ENCODE assay signal across 19 cellular contexts in genomic region chr3:65758871-65759598, GRCh38.
DNase-seq lines count a peak whose midpoint lies in the region; ATAC-seq and TF ChIP-seq lines count a peak whose summit lies in the region.
"Had no signal": no experiment of that assay in that cellular context is flagged by ENCODE, and none has a peak within 500 bp of the region (broad histone marks: within the 10 kb centered on the region; RNA-seq: fewer than 3 reads in every experiment).

No MANE protein-coding gene starts in this region.

- H3F3A ChIP-seq in PC-9 (ENCODE audit: insufficient read depth, low read depth): no peaks in the 10 kb centered on the region

- no peak overlapping the region for H2AFZ ChIP-seq in PC-9

- no peaks in the 10 kb centered on the region for H3K27me3 ChIP-seq in PC-9 (ENCODE audit: insufficient read depth, low read depth)
- H3K27me3 ChIP-seq: esophagus muscularis mucosa had no signal

- H3K27me3 Mint-ChIP-seq in effector memory CD8-positive, alpha-beta T cell: no peaks in the 10 kb centered on the region
- no peaks in the 10 kb centered on the region for H3K27me3 Mint-ChIP-seq in activated CD8-positive, alpha-beta T cell treated with anti-CD3 and anti-CD28 coated beads, Interleukin-2, amount 10 ng/mL, durations not matched to agents 7 days and 5 days (ENCODE audit: low read depth)

- no peaks in the 10 kb centered on the region for H3K9me2 ChIP-seq in PC-9 (ENCODE audit: insufficient read depth)

- no peaks in the 10 kb centered on the region for H3K36me3 ChIP-seq in PC-9 (ENCODE audit: low read depth)
- H3K36me3 ChIP-seq: esophagus muscularis mucosa, HAP-1, thoracic aorta had no signal

- DNase-seq in NCI-H2171 treated with DMSO at 0.1 percent for 48 hours (lab: John Stamatoyannopoulos, UW) (peak; percentile 54), NCI-H2171 (lab: John Stamatoyannopoulos, UW) (no peak), NCI-H748 treated with DMSO at 0.1 percent for 48 hours (lab: John Stamatoyannopoulos, UW) (peak; percentile 5), fibroblast of peridontal ligament (ENCODE audit: extremely low read depth) (peak; percentile 71), pons (ENCODE audit: low spot score) (peak; percentile 93), PC-9 (no peak)
- DNase-seq in effector memory CD8-positive, alpha-beta T cell: no peak
- no peak for DNase-seq in activated CD8-positive, alpha-beta T cell treated with anti-CD3 and anti-CD28 coated beads, Interleukin-2, amount 10 ng/mL, durations not matched to agents 7 days and 5 days
- DNase-seq: activated CD4-positive, alpha-beta T cell treated with anti-CD3 and anti-CD28 coated beads for 1 hour; activated naive CD8-positive, alpha-beta T cell treated with anti-CD3 and anti-CD28 coated beads for 36 hours; activated T-cell treated with anti-CD3 and anti-CD28 coated beads for 4 hours; cerebellar nuclear complex; mesendoderm; posterior cingulate gyrus; stimulated activated CD4-positive, alpha-beta T cell treated with anti-CD3 and anti-CD28 coated beads, Interleukin-15, amount 100 ng/mL, for 24 hours had no signal

- intact Hi-C loops in PC-9 (cut with micrococcal nuclease; ENCODE audit: unreplicated experiment): no loop called here

- no peak overlapping the region for H3K27ac ChIP-seq in PC-9
- H3K27ac ChIP-seq: esophagus muscularis mucosa, thoracic aorta had no signal

- POLR2A ChIA-PET in PC-9 (lab: Charles Lee; ENCODE audit: unreplicated experiment): no interaction called here
- POLR2A ChIA-PET in activated CD8-positive, alpha-beta T cell treated with anti-CD3 and anti-CD28 coated beads, Interleukin-2, amount 10 ng/mL, durations not matched to agents 7 days and 5 days (lab: Charles Lee): no interaction called here

- no peaks in the 10 kb centered on the region for H4K20me1 ChIP-seq in PC-9 (ENCODE audit: insufficient read depth)

- ATAC-seq in effector memory CD8-positive, alpha-beta T cell (replicated peaks): no peak
- ATAC-seq in activated CD8-positive, alpha-beta T cell treated with anti-CD3 and anti-CD28 coated beads, Interleukin-2, amount 10 ng/mL, durations not matched to agents 7 days and 5 days: no peak
- ATAC-seq: Panc1 had no signal

- no peak overlapping the region for H3K4me3 Mint-ChIP-seq in effector memory CD8-positive, alpha-beta T cell
- H3K4me3 Mint-ChIP-seq in activated CD8-positive, alpha-beta T cell treated with anti-CD3 and anti-CD28 coated beads, Interleukin-2, amount 10 ng/mL, durations not matched to agents 7 days and 5 days: no peak overlapping the region
- H3K4me3 Mint-ChIP-seq: activated naive CD8-positive, alpha-beta T cell treated with anti-CD3 and anti-CD28 coated beads for 36 hours had no signal

- H3K4me3 ChIP-seq in PC-9: no peak overlapping the region
- H3K4me3 ChIP-seq: esophagus muscularis mucosa, HAP-1, thoracic aorta had no signal

- no peaks in the 10 kb centered on the region for H3K36me3 Mint-ChIP-seq in effector memory CD8-positive, alpha-beta T cell (ENCODE audit: insufficient read depth)
- H3K36me3 Mint-ChIP-seq in activated CD8-positive, alpha-beta T cell treated with anti-CD3 and anti-CD28 coated beads, Interleukin-2, amount 10 ng/mL, durations not matched to agents 7 days and 5 days (ENCODE audit: low read depth): no peaks in the 10 kb centered on the region
- H3K36me3 Mint-ChIP-seq: activated naive CD8-positive, alpha-beta T cell treated with anti-CD3 and anti-CD28 coated beads for 36 hours had no signal

- H3K4me1 Mint-ChIP-seq in effector memory CD8-positive, alpha-beta T cell (ENCODE audit: low read depth in 2 of 2): no peaks in the 10 kb centered on the region
- no peaks in the 10 kb centered on the region for H3K4me1 Mint-ChIP-seq in activated CD8-positive, alpha-beta T cell treated with anti-CD3 and anti-CD28 coated beads, Interleukin-2, amount 10 ng/mL, durations not matched to agents 7 days and 5 days (ENCODE audit: low read depth)
- H3K4me1 Mint-ChIP-seq: activated naive CD8-positive, alpha-beta T cell treated with anti-CD3 and anti-CD28 coated beads for 36 hours had no signal

- H3K9me3 ChIP-seq in PC-9 (ENCODE audit: insufficient read depth, low read depth): no peaks in the 10 kb centered on the region
- H3K9me3 ChIP-seq: esophagus muscularis mucosa, HAP-1, thoracic aorta had no signal

- no peak for TF ChIP-seq CTCF in PC-9 (conservative IDR thresholded peaks at IDR 0.05)

- H3K4me2 ChIP-seq in PC-9: no peak overlapping the region

- H3K27ac Mint-ChIP-seq in effector memory CD8-positive, alpha-beta T cell: no peak overlapping the region
- H3K27ac Mint-ChIP-seq in activated CD8-positive, alpha-beta T cell treated with anti-CD3 and anti-CD28 coated beads, Interleukin-2, amount 10 ng/mL, durations not matched to agents 7 days and 5 days: no peak overlapping the region
- H3K27ac Mint-ChIP-seq: activated naive CD8-positive, alpha-beta T cell treated with anti-CD3 and anti-CD28 coated beads for 36 hours had no signal

- no peaks in the 10 kb centered on the region for H3K4me1 ChIP-seq in PC-9 (replicated peaks; ENCODE audit: insufficient read depth)
- H3K4me1 ChIP-seq: esophagus muscularis mucosa had no signal

- CTCF ChIA-PET in PC-9 (lab: Charles Lee): interaction anchor here (0.6 kb wide), 1 partner anchor 28 kb away, joined by 8 read pairs; no protein-coding TSS in a partner anchor
- CTCF ChIA-PET in activated CD8-positive, alpha-beta T cell treated with anti-CD3 and anti-CD28 coated beads, Interleukin-2, amount 10 ng/mL, durations not matched to agents 7 days and 5 days (lab: Charles Lee): no interaction called here

- no peaks in the 10 kb centered on the region for H3K79me2 ChIP-seq in PC-9 (ENCODE audit: low read depth)

- H3K9me3 Mint-ChIP-seq in effector memory CD8-positive, alpha-beta T cell: no peaks in the 10 kb centered on the region
- H3K9me3 Mint-ChIP-seq in activated CD8-positive, alpha-beta T cell treated with anti-CD3 and anti-CD28 coated beads, Interleukin-2, amount 10 ng/mL, durations not matched to agents 7 days and 5 days (ENCODE audit: insufficient read depth): no peaks in the 10 kb centered on the region
- H3K9me3 Mint-ChIP-seq: activated naive CD8-positive, alpha-beta T cell treated with anti-CD3 and anti-CD28 coated beads for 36 hours had no signal

- no TSS peak for BruUV-seq in PC-9 (replicated peaks; lab: Mats Ljungman, UMichigan)

Comparison
In these comparisons a context has a peak if more than half of its experiments do, and no peak if none do; other contexts are left out.
1. DNase-seq: peak in NCI-H2171 treated with DMSO at 0.1 percent for 48 hours (single experiment), NCI-H748 treated with DMSO at 0.1 percent for 48 hours (single experiment), fibroblast of peridontal ligament (single experiment) and pons (single experiment); none in NCI-H2171 (single experiment), effector memory CD8-positive, alpha-beta T cell (0 of 3), PC-9 (0 of 2) and activated CD8-positive, alpha-beta T cell treated with anti-CD3 and anti-CD28 coated beads, Interleukin-2, amount 10 ng/mL, durations not matched to agents 7 days and 5 days (single experiment).